ENCODE assay signal across 10 cellular contexts in genomic region chr20:19802492-19803158, GRCh38. TPM values are rescaled to one million over a fixed set of nuclear protein-coding genes. Genes with fewer than 3 reads are reported as not detected.
DNase-seq lines count a peak whose midpoint lies in the region; ATAC-seq, FAIRE-seq and TF ChIP-seq lines count a peak whose summit lies in the region.
"Had no signal": no experiment of that assay in that cellular context is flagged by ENCODE, and none has a peak within 500 bp of the region (broad histone marks: within the 10 kb centered on the region; RNA-seq: fewer than 3 reads in every experiment).

No MANE protein-coding gene starts in this region.

- no peaks in the 10 kb centered on the region for H3K27me3 ChIP-seq in MM.1S (replicated peaks; ENCODE audit: insufficient read depth, low read length)
- H3K27me3 ChIP-seq in mesendoderm (ENCODE audit: insufficient read depth, low read length, poor library complexity): no peaks in the 10 kb centered on the region

- H4K20me1 ChIP-seq in MM.1S (ENCODE audit: insufficient read depth, low read length): no peaks in the 10 kb centered on the region

- H3K23ac ChIP-seq in mesendoderm (ENCODE audit: low read length): no peak overlapping the region

- H3K56ac ChIP-seq in mesendoderm (ENCODE audit: low read length): no peak overlapping the region

- H2BK5ac ChIP-seq in mesendoderm (ENCODE audit: low read length): no peak overlapping the region

- H3K36me3 Mint-ChIP-seq in MCF 10A (ENCODE audit: insufficient read depth, unreplicated experiment): no peaks in the 10 kb centered on the region
- no peaks in the 10 kb centered on the region for H3K36me3 Mint-ChIP-seq in activated CD4-positive, alpha-beta T cell treated with anti-CD3 and anti-CD28 coated beads, Interleukin-2, amount 10 ng/mL, durations not matched to agents 7 days and 5 days (ENCODE audit: low read depth)
- H3K36me3 Mint-ChIP-seq in T-helper 17 cell (ENCODE audit: low read depth): no peaks in the 10 kb centered on the region

- H3K4me1 ChIP-seq in MM.1S (ENCODE audit: low read length): peaks cover 5% of the 10 kb centered on the region; the same call in 1 of the 2 replicates
- H3K4me1 ChIP-seq in mesendoderm (ENCODE audit: control insufficient read depth, low read depth, low read length): no peaks in the 10 kb centered on the region

- H3K36me3 ChIP-seq in MM.1S (replicated peaks; ENCODE audit: insufficient read depth, low read length) (no peaks in the 10 kb centered on the region), mesendoderm (ENCODE audit: control insufficient read depth, insufficient read depth, low read length) (no peaks in the 10 kb centered on the region)

- H3K9ac ChIP-seq in MM.1S (ENCODE audit: low read length): no peak overlapping the region
- no peak overlapping the region for H3K9ac ChIP-seq in mesendoderm (ENCODE audit: low read length)

- no peak overlapping the region for H3K4ac ChIP-seq in mesendoderm (ENCODE audit: low read depth, low read length)

- H4K5ac ChIP-seq in mesendoderm (ENCODE audit: low read length): no peak overlapping the region

- H2BK120ac ChIP-seq in mesendoderm (ENCODE audit: low read depth, low read length): no peak overlapping the region

- WGBS in mesendoderm (ENCODE audit: extremely low coverage, insufficient coverage, low lambda C conversion rate): no CpG with 5 or more reads among the region's 4 CpGs

- TF ChIP-seq CTCF in D721Med (IDR thresholded peaks at IDR 0.05; ENCODE audit: insufficient read depth, missing control alignments): peak; percentile 36
- TF ChIP-seq CTCF in MM.1S (IDR thresholded peaks at IDR 0.05; ENCODE audit: low read length): peak; percentile 86
- TF ChIP-seq CTCF in MCF 10A (IDR thresholded peaks at IDR 0.05; ENCODE audit: unreplicated experiment): peak; percentile 21

- intact Hi-C loops in MCF 10A (cut with micrococcal nuclease): no loop called here

- peak overlapping the region; percentile 41 for H2AFZ ChIP-seq in MM.1S (ENCODE audit: low read length)

- no peak overlapping the region; the same call in 1 of the 2 replicates for H3K4me3 ChIP-seq in MM.1S (ENCODE audit: low read length)
- H3K4me3 ChIP-seq in mesendoderm (ENCODE audit: low read length): no peak overlapping the region

- H2BK15ac ChIP-seq in mesendoderm (replicated peaks; ENCODE audit: low read depth): no peak overlapping the region

- H3K18ac ChIP-seq in mesendoderm (ENCODE audit: low read length): no peak overlapping the region

- no peak for DNase-seq in D721Med (ENCODE audit: insufficient read length, low spot score)
- DNase-seq in MM.1S: peak; percentile 72
- peak; percentile 72 for DNase-seq in MCF 10A (ENCODE audit: unreplicated experiment)
- DNase-seq in mesendoderm: peak; percentile 78
- DNase-seq in NCI-H2029 (lab: John Stamatoyannopoulos, UW): no peak
- DNase-seq in activated CD4-positive, alpha-beta T cell treated with anti-CD3 and anti-CD28 coated beads, Interleukin-2, amount 10 ng/mL, durations not matched to agents 7 days and 5 days: no peak
- no peak for DNase-seq in T-helper 17 cell
- DNase-seq in hypothalamus (lab: John Stamatoyannopoulos, UW): no peak
- DNase-seq: stimulated activated naive CD4-positive, alpha-beta T cell treated with Interleukin-2 at 50 U/mL for 16 hours had no signal

- CTCF ChIA-PET in MCF 10A (lab: Yijun Ruan, JAX): interaction anchor here (0.6 to 7.4 kb wide), 22 partner anchors 10 to 1537 kb away, joined by 3 to 65 read pairs (median 5); no protein-coding TSS in a partner anchor
- CTCF ChIA-PET in activated CD4-positive, alpha-beta T cell treated with anti-CD3 and anti-CD28 coated beads, Interleukin-2, amount 10 ng/mL, durations not matched to agents 7 days and 5 days (lab: Charles Lee): no interaction called here

- no peaks in the 10 kb centered on the region for H3K9me2 ChIP-seq in MM.1S (replicated peaks; ENCODE audit: insufficient read depth, low read length)

- no peak for ATAC-seq in T-helper 17 cell

- H3K4me2 ChIP-seq in MM.1S (ENCODE audit: low read depth, low read length) (peak overlapping the region; percentile 35; the same call in 1 of the 2 replicates), mesendoderm (ENCODE audit: low read length) (no peak overlapping the region)

- no peak for FAIRE-seq in D721Med (lab: Jason Lieb, UNC)
- FAIRE-seq: colon had no signal

- peaks cover 18% of the 10 kb centered on the region for H3K4me1 Mint-ChIP-seq in MCF 10A (ENCODE audit: insufficient read depth, unreplicated experiment)
- no peaks in the 10 kb centered on the region for H3K4me1 Mint-ChIP-seq in activated CD4-positive, alpha-beta T cell treated with anti-CD3 and anti-CD28 coated beads, Interleukin-2, amount 10 ng/mL, durations not matched to agents 7 days and 5 days
- peaks cover 2% of the 10 kb centered on the region for H3K4me1 Mint-ChIP-seq in T-helper 17 cell

- no peak overlapping the region for H3K4me3 Mint-ChIP-seq in MCF 10A (ENCODE audit: unreplicated experiment)
- H3K4me3 Mint-ChIP-seq in activated CD4-positive, alpha-beta T cell treated with anti-CD3 and anti-CD28 coated beads, Interleukin-2, amount 10 ng/mL, durations not matched to agents 7 days and 5 days: no peak overlapping the region
- H3K4me3 Mint-ChIP-seq in T-helper 17 cell: no peak overlapping the region

- no peak overlapping the region for H3K27ac ChIP-seq in MM.1S (ENCODE audit: low read length)
- no peak overlapping the region for H3K27ac ChIP-seq in mesendoderm (ENCODE audit: low read depth, low read length)

- H2AK5ac ChIP-seq in mesendoderm (ENCODE audit: low read length): no peak overlapping the region

- H3K27ac Mint-ChIP-seq in MCF 10A (ENCODE audit: low read depth, unreplicated experiment): peak overlapping the region; percentile 9
- H3K27ac Mint-ChIP-seq in activated CD4-positive, alpha-beta T cell treated with anti-CD3 and anti-CD28 coated beads, Interleukin-2, amount 10 ng/mL, durations not matched to agents 7 days and 5 days: no peak overlapping the region
- H3K27ac Mint-ChIP-seq in T-helper 17 cell: no peak overlapping the region

- no peaks in the 10 kb centered on the region for H3K9me3 ChIP-seq in MM.1S (replicated peaks; ENCODE audit: insufficient read depth, low read length)
- no peaks in the 10 kb centered on the region for H3K9me3 ChIP-seq in T-helper 17 cell (ENCODE audit: control insufficient read depth, low read length, poor library complexity, severe bottlenecking)

- no peaks in the 10 kb centered on the region for H3K79me2 ChIP-seq in MM.1S (ENCODE audit: low read length)
- no peaks in the 10 kb centered on the region for H3K79me2 ChIP-seq in mesendoderm (ENCODE audit: control insufficient read depth, insufficient read depth, low read length)

- 0 out of 2 replicates have a peak, but pooled peaks cover 4% of the 10 kb centered on the region for H3F3A ChIP-seq in MM.1S (ENCODE audit: insufficient read depth, low read length)

- no peaks in the 10 kb centered on the region for H3K79me1 ChIP-seq in mesendoderm (ENCODE audit: low read length)

- BruUV-seq in MCF 10A (replicated peaks; lab: Mats Ljungman, UMichigan): no TSS peak

- POLR2A ChIA-PET in MCF 10A (lab: Yijun Ruan, JAX): interaction anchor here (0.6 to 2.6 kb wide), 7 partner anchors 10 to 191 kb away, joined by 3 to 8 read pairs (median 4); no protein-coding TSS in a partner anchor
- POLR2A ChIA-PET in activated CD4-positive, alpha-beta T cell treated with anti-CD3 and anti-CD28 coated beads, Interleukin-2, amount 10 ng/mL, durations not matched to agents 7 days and 5 days (lab: Charles Lee): no interaction called here

- H3K9me3 Mint-ChIP-seq in MCF 10A (ENCODE audit: unreplicated experiment): no peaks in the 10 kb centered on the region
- no peaks in the 10 kb centered on the region for H3K9me3 Mint-ChIP-seq in activated CD4-positive, alpha-beta T cell treated with anti-CD3 and anti-CD28 coated beads, Interleukin-2, amount 10 ng/mL, durations not matched to agents 7 days and 5 days

- H3K27me3 Mint-ChIP-seq in MCF 10A (ENCODE audit: insufficient read depth, unreplicated experiment): no peaks in the 10 kb centered on the region
- H3K27me3 Mint-ChIP-seq in activated CD4-positive, alpha-beta T cell treated with anti-CD3 and anti-CD28 coated beads, Interleukin-2, amount 10 ng/mL, durations not matched to agents 7 days and 5 days: peaks cover 2% of the 10 kb centered on the region
- peaks cover 13% of the 10 kb centered on the region for H3K27me3 Mint-ChIP-seq in T-helper 17 cell

- no peak overlapping the region for H4K8ac ChIP-seq in mesendoderm (ENCODE audit: low read depth, low read length)

RNA-seq across cellular contexts. Expression of gene RIN2, which starts 44.6 kb away (rescaled TPM):
- total RNA-seq in MCF 10A (2022) (16.8 and 23.9 TPM in 2 replicates), T-helper 17 cell (1 to 10 TPM; 1.0 to 1.2 TPM)
- polyA plus RNA-seq in mesendoderm (2013, experiment 1 of 2): 0.65 TPM
- polyA plus RNA-seq in mesendoderm (2013, experiment 2 of 2): 0.53 TPM
- total RNA-seq in activated CD4-positive, alpha-beta T cell treated with anti-CD3 and anti-CD28 coated beads, Interleukin-2, amount 10 ng/mL, durations not matched to agents 7 days and 5 days: not detected

Comparison
In these comparisons a context has a peak if more than half of its experiments do, and no peak if none do; other contexts are left out.
1. DNase-seq: peak in MM.1S (single experiment), MCF 10A (single experiment) and mesendoderm (single experiment); none in D721Med (single experiment), NCI-H2029 (single experiment), activated CD4-positive, alpha-beta T cell treated with anti-CD3 and anti-CD28 coated beads, Interleukin-2, amount 10 ng/mL, durations not matched to agents 7 days and 5 days (single experiment), T-helper 17 cell (0 of 3) and hypothalamus (0 of 51).
2. CTCF ChIP-seq: peak in every context shown above with its lines; median percentile 86 in MM.1S; 36 in D721Med; 21 in MCF 10A.